ENCODE assay signal across 16 cellular contexts in genomic region chr16:21264226-21265036, GRCh38. TPM values are rescaled to one million over a fixed set of nuclear protein-coding genes. Genes with fewer than 3 reads are reported as not detected.
DNase-seq lines count a peak whose midpoint lies in the region; ATAC-seq and TF ChIP-seq lines count a peak whose summit lies in the region.
"Had no signal": no experiment of that assay in that cellular context is flagged by ENCODE, and none has a peak within 500 bp of the region (broad histone marks: within the 10 kb centered on the region; RNA-seq: fewer than 3 reads in every experiment).

No MANE protein-coding gene starts in this region.

- peak in 1 of 2 donors; percentile 46 for ATAC-seq in left cardiac atrium
- ATAC-seq in psoas muscle: peak in 3 of 4 donors; percentile 49 to 71 (median 62)
- no peak for ATAC-seq in HG03469 (IDR thresholded peaks at IDR 0.05; ENCODE audit: unreplicated experiment)
- ATAC-seq in GM19455 (IDR thresholded peaks at IDR 0.05; ENCODE audit: unreplicated experiment): no peak
- no peak for ATAC-seq in T-helper 17 cell
- ATAC-seq: activated CD4-positive, alpha-beta T cell treated with anti-CD3 and anti-CD28 coated beads for 36 hours had no signal

- no peak overlapping the region for H2AFZ ChIP-seq in OCI-LY1 (ENCODE audit: low read length)

- DNase-seq in G401 (ENCODE audit: low spot score) (peak; percentile 92), left cardiac atrium (peak; percentile 40), psoas muscle (peak in 1 of 2 donors; percentile 56), NCI-H1105 treated with DMSO at 0.1 percent for 48 hours (lab: John Stamatoyannopoulos, UW) (no peak), T-helper 17 cell (no peak)
- DNase-seq: activated CD4-positive, alpha-beta T cell treated with anti-CD3 and anti-CD28 coated beads for 36 hours; activated naive CD4-positive, alpha-beta T cell treated with anti-CD3 and anti-CD28 coated beads, Interleukin-2, amount 50 U/mL, for 16 hours; DMS 273 treated with DMSO at 0.1 percent for 48 hours; effector CD4-positive, alpha-beta T cell; GOT3; NCI-H1105; RPMI8226; stimulated activated CD8-positive, alpha-beta memory T cell treated with anti-CD3 and anti-CD28 coated beads, Interleukin-4, amount 100 ng/mL, for 48 hours had no signal

- H3K36me3 ChIP-seq in OCI-LY1 (ENCODE audit: insufficient read depth, low read length): no peaks in the 10 kb centered on the region
- H3K36me3 ChIP-seq in psoas muscle (ENCODE audit: insufficient read depth in 1 of 2, low read depth in 1 of 2): no peaks in the 10 kb centered on the region

- in situ Hi-C loops in G401 (cut with HindIII; ENCODE audit: low sequenced_read_pairs): no loop called here

- peak overlapping the region; percentile 3; the same call in 1 of the 2 replicates for H3K4me2 ChIP-seq in OCI-LY1 (ENCODE audit: low read length)

- no peaks in the 10 kb centered on the region for H3K36me3 Mint-ChIP-seq in T-helper 17 cell (ENCODE audit: low read depth)

- 46 to 47% (median 46%) methylated on average over 10 of the region's 10 CpGs for WGBS in psoas muscle, 3 donors

- H4K20me1 ChIP-seq in OCI-LY1 (ENCODE audit: insufficient read depth, low read length): no peaks in the 10 kb centered on the region

- H3K27me3 Mint-ChIP-seq in T-helper 17 cell: peaks cover 41% of the 10 kb centered on the region

- no peaks in the 10 kb centered on the region for H3F3A ChIP-seq in OCI-LY1 (ENCODE audit: insufficient read depth, low read length)

- TF ChIP-seq CTCF in OCI-LY1 (IDR thresholded peaks at IDR 0.05; ENCODE audit: low read length) (no peak), psoas muscle (IDR thresholded peaks at IDR 0.05) (no peak)

- H3K27ac ChIP-seq in OCI-LY1 (ENCODE audit: low read depth, low read length, poor library complexity, severe bottlenecking) (no peak overlapping the region), psoas muscle (peak overlapping the region; percentile 59)

- H3K9me2 ChIP-seq in OCI-LY1 (ENCODE audit: low read depth, low read length): no peaks in the 10 kb centered on the region

- 0 out of 2 replicates have a peak, but pooled peaks cover 4% of the 10 kb centered on the region for H3K27me3 ChIP-seq in OCI-LY1 (ENCODE audit: insufficient read depth, low read length)
- no peaks in the 10 kb centered on the region for H3K27me3 ChIP-seq in psoas muscle (ENCODE audit: insufficient read depth in 3 of 3, low read length in 2 of 3)

- H3K4me3 Mint-ChIP-seq in T-helper 17 cell: no peak overlapping the region
- H3K4me3 Mint-ChIP-seq: activated CD4-positive, alpha-beta T cell treated with anti-CD3 and anti-CD28 coated beads for 36 hours had no signal

- H3K4me1 Mint-ChIP-seq in T-helper 17 cell: peaks cover 7% of the 10 kb centered on the region
- H3K4me1 Mint-ChIP-seq: activated CD4-positive, alpha-beta T cell treated with anti-CD3 and anti-CD28 coated beads for 36 hours had no signal

- H3K9me3 ChIP-seq in OCI-LY1 (ENCODE audit: low read length) (no peaks in the 10 kb centered on the region), psoas muscle (no peaks in the 10 kb centered on the region), T-helper 17 cell (ENCODE audit: control insufficient read depth, low read length, poor library complexity, severe bottlenecking) (no peaks in the 10 kb centered on the region)

- intact Hi-C loops in left cardiac atrium (cut with DNase I) (loop anchor here in 1 of 2 donors (10.0 kb wide), 1 partner anchor 60 kb away; no protein-coding TSS in a partner anchor), psoas muscle (cut with DNase I) (no loop called here)

- H3K4me3 ChIP-seq in OCI-LY1 (ENCODE audit: low read depth, low read length, poor library complexity, severe bottlenecking) (no peak overlapping the region), psoas muscle (no peak overlapping the region)

- H3K9ac ChIP-seq in OCI-LY1 (ENCODE audit: low read length): no peak overlapping the region

- no peak overlapping the region for H3K27ac Mint-ChIP-seq in T-helper 17 cell
- H3K27ac Mint-ChIP-seq: activated CD4-positive, alpha-beta T cell treated with anti-CD3 and anti-CD28 coated beads for 36 hours had no signal

- H3K4me1 ChIP-seq in OCI-LY1 (ENCODE audit: insufficient read depth, low read length, severe bottlenecking): peaks cover 32% of the 10 kb centered on the region
- peaks cover 15% of the 10 kb centered on the region for H3K4me1 ChIP-seq in psoas muscle

- H3K79me2 ChIP-seq in OCI-LY1 (ENCODE audit: insufficient read depth, low read length): no peaks in the 10 kb centered on the region

RNA-seq across cellular contexts. Expression of gene CRYM, which starts 13.7 kb away (rescaled TPM):
- total RNA-seq in G401 (2014; rRNA removed; shearing (Covaris generic)): not detected in 2 replicates
- total RNA-seq in left cardiac atrium: 100 to 1,000 TPM in 1 of 2 donors, 10 to 100 TPM in 1; 44.2 to 124 TPM
- 10 to 100 TPM in 1 of 4 donors, 1 to 10 TPM in 2, under 1 TPM in 1; 0.25 to 33.4 (median 3.9) TPM for total RNA-seq in psoas muscle
- polyA plus RNA-seq in psoas muscle: 1 to 10 TPM in 2 of 3 donors, under 1 TPM in 1; 0.39 to 6.8 (median 1.0) TPM
- total RNA-seq in T-helper 17 cell: under 1 TPM in 1 of 2 donors, not detected in 1; 0.94 TPM
- total RNA-seq: activated CD4-positive, alpha-beta T cell treated with anti-CD3 and anti-CD28 coated beads for 36 hours had no signal

RNA-seq across cellular contexts. Expression of gene ANKS4B, which starts 30.9 kb away (rescaled TPM):
- total RNA-seq in G401 (2014; rRNA removed; shearing (Covaris generic)): not detected in 2 replicates
- total RNA-seq in left cardiac atrium (not detected), psoas muscle (not detected), T-helper 17 cell (not detected)
- under 1 TPM in 1 of 3 donors, not detected in 2; 0.01 TPM for polyA plus RNA-seq in psoas muscle
- total RNA-seq: activated CD4-positive, alpha-beta T cell treated with anti-CD3 and anti-CD28 coated beads for 36 hours had no signal

RNA-seq across cellular contexts. Expression of gene ZP2, which starts 53.1 kb away (rescaled TPM):
- not detected in 2 replicates for total RNA-seq in G401 (2014; rRNA removed; shearing (Covaris generic))
- total RNA-seq in left cardiac atrium (not detected), psoas muscle (not detected), T-helper 17 cell (not detected)
- not detected for polyA plus RNA-seq in psoas muscle
- total RNA-seq: activated CD4-positive, alpha-beta T cell treated with anti-CD3 and anti-CD28 coated beads for 36 hours had no signal

Comparison
In these comparisons a context has a peak if more than half of its experiments do, and no peak if none do; other contexts are left out.
1. DNase-seq: peak in G401 (single experiment) and left cardiac atrium (single experiment); none in NCI-H1105 treated with DMSO at 0.1 percent for 48 hours (single experiment) and T-helper 17 cell (0 of 3).
2. ATAC-seq: peak in psoas muscle (3 of 4); none in HG03469 (single experiment), GM19455 (single experiment) and T-helper 17 cell (single experiment).